In the genomic region with DNA sequence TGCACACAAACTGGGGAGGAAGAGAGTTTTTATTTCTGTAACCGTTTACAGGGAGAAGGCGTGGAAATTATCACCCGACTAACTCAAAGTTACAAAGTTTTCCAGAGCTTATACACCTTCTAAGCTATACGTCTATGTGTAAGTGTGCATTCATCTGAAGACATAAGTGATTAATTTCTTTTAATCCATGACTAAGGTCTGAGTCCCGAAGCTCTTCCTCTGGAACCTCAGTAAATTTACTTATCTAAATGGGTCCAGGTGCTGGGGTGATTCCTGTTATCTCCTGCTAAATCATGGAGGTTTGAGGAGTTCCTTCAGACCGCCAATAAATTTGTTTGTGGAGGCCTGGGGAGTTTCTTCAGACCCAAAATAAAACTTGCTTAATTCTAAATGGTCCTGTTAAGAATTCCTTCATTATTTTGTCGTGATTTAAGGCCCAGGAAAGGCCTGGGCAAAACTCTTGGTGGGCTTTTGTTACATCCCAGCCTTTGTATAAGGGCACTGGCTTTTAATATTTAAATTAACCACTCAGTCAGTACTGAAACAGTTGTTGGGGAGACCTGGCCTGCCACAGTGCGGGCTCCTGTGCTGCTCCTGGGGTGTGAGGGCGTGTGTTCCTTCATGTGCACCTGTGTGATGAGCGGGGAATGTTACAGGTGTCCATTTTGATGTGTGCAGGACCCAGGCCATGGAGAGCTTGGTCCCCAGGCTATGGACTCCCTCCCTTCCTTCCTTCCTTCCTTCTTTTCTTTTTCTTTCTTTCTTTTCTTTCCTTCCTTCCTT, we compare ENCODE assay signal across 18 cellular contexts. TPM values are rescaled to one million over a fixed set of nuclear protein-coding genes. Genes with fewer than 3 reads are reported as not detected.
"Had no signal": no experiment of that assay in that cellular context is flagged by ENCODE, and none has a peak within 500 bp of the region (broad histone marks: within the 10 kb centered on the region; RNA-seq: fewer than 3 reads in every experiment).

No MANE protein-coding gene starts in this region.

- H3K27me3 ChIP-seq: adrenal gland, body of pancreas, sigmoid colon had no signal

- DNase-seq: activated B cell treated with CpG ODN at 0.5 μM for 24 hours; activated CD4-positive, alpha-beta T cell treated with anti-CD3 and anti-CD28 coated beads, Interleukin-2, amount 10 ng/mL, durations not matched to agents 7 days and 5 days; activated naive CD4-positive, alpha-beta T cell treated with anti-CD3 and anti-CD28 coated beads, Interleukin-2, amount 50 U/mL, for 16 hours; adrenal gland; body of pancreas; dermis blood vessel endothelial cell; endodermal cell; foreskin fibroblast; sigmoid colon; stimulated activated CD4-positive, alpha-beta T cell treated with anti-CD3 and anti-CD28 coated beads, Interleukin-12 subunit alpha, Interleukin-12 subunit beta, amount 100 ng/mL, for 4 hours; stimulated activated naive CD4-positive, alpha-beta T cell; T-helper 17 cell had no signal

- H3K27ac Mint-ChIP-seq: activated B cell treated with CpG ODN at 0.5 μM for 24 hours, endodermal cell, memory B cell, T-helper 17 cell had no signal

- H3K36me3 Mint-ChIP-seq: memory B cell, type B pancreatic cell had no signal

- H3K4me3 ChIP-seq: adrenal gland, body of pancreas, sigmoid colon had no signal

- H3K9me3 ChIP-seq: adrenal gland, body of pancreas, sigmoid colon had no signal

- H3K36me3 ChIP-seq: adrenal gland, sigmoid colon had no signal

- H3K9me3 Mint-ChIP-seq: activated B cell treated with CpG ODN at 0.5 μM for 24 hours; activated CD4-positive, alpha-beta T cell treated with anti-CD3 and anti-CD28 coated beads, Interleukin-2, amount 10 ng/mL, durations not matched to agents 7 days and 5 days; memory B cell; type B pancreatic cell had no signal

- H3K4me3 Mint-ChIP-seq: activated B cell treated with CpG ODN at 0.5 μM for 24 hours; activated CD4-positive, alpha-beta T cell treated with anti-CD3 and anti-CD28 coated beads, Interleukin-2, amount 10 ng/mL, durations not matched to agents 7 days and 5 days; endodermal cell; memory B cell; T-helper 17 cell; type B pancreatic cell had no signal

- ATAC-seq: body of pancreas, esophagus mucosa, T-helper 17 cell had no signal

- H3K27me3 Mint-ChIP-seq: type B pancreatic cell had no signal

- H3K27ac ChIP-seq: adrenal gland, body of pancreas had no signal

RNA-seq across cellular contexts. Expression of a gene that starts 12.8 kb away (rescaled TPM):
- total RNA-seq: activated B cell treated with CpG ODN at 0.5 μM for 24 hours; activated CD4-positive, alpha-beta T cell treated with anti-CD3 and anti-CD28 coated beads, Interleukin-2, amount 10 ng/mL, durations not matched to agents 7 days and 5 days; activated CD8-positive, alpha-beta memory T cell treated with anti-CD3 and anti-CD28 coated beads for 36 hours; adrenal gland; body of pancreas; dermis blood vessel endothelial cell; endodermal cell; esophagus mucosa; osteocyte; sigmoid colon; T-helper 17 cell had no signal
- polyA plus RNA-seq: neural cell had no signal

RNA-seq across cellular contexts. Expression of a gene that starts 17.3 kb away (rescaled TPM):
- total RNA-seq: activated B cell treated with CpG ODN at 0.5 μM for 24 hours; activated CD8-positive, alpha-beta memory T cell treated with anti-CD3 and anti-CD28 coated beads for 36 hours had no signal
